Comparison of ENCODE assay signal across 9 cellular contexts in the genomic region with DNA sequence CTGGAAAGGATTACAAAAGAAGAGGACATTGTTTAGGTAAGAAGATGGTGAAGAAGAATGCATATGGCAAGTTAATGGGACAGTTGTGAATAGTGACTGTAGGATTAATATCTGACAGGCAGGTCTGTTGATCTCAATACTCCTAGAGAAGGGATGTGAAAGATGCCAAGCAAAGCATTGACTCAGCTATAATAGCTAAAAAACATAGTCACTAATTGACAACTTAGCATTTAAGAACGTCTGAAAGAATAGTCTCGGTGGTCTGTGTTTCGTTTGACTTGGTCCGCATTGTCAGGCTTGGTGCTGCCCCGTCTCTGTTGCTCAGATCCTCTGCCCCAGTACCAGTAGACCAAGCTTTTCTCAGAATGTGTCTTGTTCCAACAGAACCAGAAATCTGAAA.
"Had no signal": no experiment of that assay in that cellular context is flagged by ENCODE, and none has a peak within 500 bp of the region (broad histone marks: within the 10 kb centered on the region; RNA-seq: fewer than 3 reads in every experiment).

No MANE protein-coding gene starts in this region.

- H3K27ac Mint-ChIP-seq: HFFc6 had no signal

- H3K9ac ChIP-seq: GM23248 had no signal

- H3K4me3 Mint-ChIP-seq: HFFc6 had no signal

- DNase-seq: GM23248, GOT3, H7, HFFc6, IMR-90, KBM-7 had no signal

- ATAC-seq: HCT116 had no signal

- H3K9me3 ChIP-seq: HAP-1 had no signal

- H3K4me1 ChIP-seq: HAP-1 had no signal

- H3K4me3 ChIP-seq: GM23248, HAP-1 had no signal

- H3K27ac ChIP-seq: GM23248, HL-60 had no signal

- H3K36me3 ChIP-seq: HAP-1 had no signal

- H2AFZ ChIP-seq: GM23248 had no signal
